ENCODE assay signal across 8 cellular contexts in genomic region chr3:14179114-14179465, GRCh38. TPM values are rescaled to one million over a fixed set of nuclear protein-coding genes. Genes with fewer than 3 reads are reported as not detected.
DNase-seq lines count a peak whose midpoint lies in the region; ATAC-seq and TF ChIP-seq lines count a peak whose summit lies in the region.

No MANE protein-coding gene starts in this region.

- no peaks in the 10 kb centered on the region for H3K27me3 Mint-ChIP-seq in H9 (ENCODE audit: low read depth)
- no peaks in the 10 kb centered on the region for H3K27me3 Mint-ChIP-seq in WTC11 (ENCODE audit: low read depth)

- no peak overlapping the region for H4K5ac ChIP-seq in H9 (ENCODE audit: insufficient read length, low read depth, low read length)

- H3K4me3 ChIP-seq in gastroesophageal sphincter, result peak overlapping the region; percentile 56 to 81
- peak overlapping the region; percentile 83 for H3K4me3 ChIP-seq in skeletal muscle satellite cell (ENCODE audit: low read length)

- no peak overlapping the region for H2AK5ac ChIP-seq in H9 (ENCODE audit: insufficient read length, low read length)

- POLR2A ChIA-PET in WTC11 (lab: Charles Lee), result interaction anchor here (0.6 to 1.0 kb wide), 3 partner anchors 31 to 1032 kb away, joined by 3 to 5 read pairs (median 4); partner anchors contain the start of genes CHCHD4 and TMEM43

- WGBS in H9 (ENCODE audit: extremely low coverage, insufficient read length, low lambda C conversion rate), result no CpG with 5 or more reads among the region's 3 CpGs
- 2 to 7% methylated on average over 3 of the region's 3 CpGs for WGBS in gastroesophageal sphincter (ENCODE audit: low coverage in 1 of 2), 2 donors

- H3K36me3 Mint-ChIP-seq in H9 (ENCODE audit: insufficient read depth in 1 of 3, low read depth in 3 of 3) (peaks cover 16 to 29% (median 26%) of the 10 kb centered on the region in 3 experiments), WTC11 (peaks cover 32% of the 10 kb centered on the region)

- DNase-seq in H9 (no peak), WTC11 (ENCODE audit: low spot score) (no peak), NCI-H1417 treated with DMSO at 0.1 percent for 48 hours (lab: John Stamatoyannopoulos, UW) (no peak), HuH-7.5 (ENCODE audit: low spot score) (no peak), OCI-M2 (lab: John Stamatoyannopoulos, UW; ENCODE audit: unreplicated experiment) (no peak), middle frontal gyrus (ENCODE audit: extremely low spot score, low spot score) (no peak)

- no peak overlapping the region for H3K56ac ChIP-seq in H9 (ENCODE audit: insufficient read length, low read depth, low read length)

- no peak overlapping the region for H2BK120ac ChIP-seq in H9 (ENCODE audit: low read depth, low read length, poor library complexity, severe bottlenecking)

- no peak overlapping the region for H4K8ac ChIP-seq in H9 (replicated peaks; ENCODE audit: insufficient read length, low read depth, low read length)

- H3K9ac ChIP-seq in H9 (ENCODE audit: extremely low read depth, insufficient read length, low read length) (peak overlapping the region; percentile 99), skeletal muscle satellite cell (ENCODE audit: low read depth, low read length) (peak overlapping the region; percentile 95)

- H3K14ac ChIP-seq in H9 (ENCODE audit: insufficient read depth, low read length), result no peak overlapping the region

- ATAC-seq in WTC11, result no peak
- no peak for ATAC-seq in gastroesophageal sphincter

- H3K79me2 ChIP-seq in H9 (ENCODE audit: insufficient read depth, low read length), result peaks cover 11% of the 10 kb centered on the region; the same call in 1 of the 2 replicates

- no peak overlapping the region for H2AFZ ChIP-seq in H9 (ENCODE audit: low read length)

- H3K4me3 Mint-ChIP-seq in H9, result peak overlapping the region; percentile 98
- H3K4me3 Mint-ChIP-seq in WTC11, result peak overlapping the region; percentile 93

- H2BK20ac ChIP-seq in H9 (ENCODE audit: low read depth, low read length, poor library complexity, severe bottlenecking), result no peak overlapping the region

- H4K91ac ChIP-seq in H9 (ENCODE audit: insufficient read length, low read depth, low read length), result no peak overlapping the region

- H3K4me1 ChIP-seq in H9 (ENCODE audit: insufficient read depth, low read length), result no peaks in the 10 kb centered on the region
- H3K4me1 ChIP-seq in gastroesophageal sphincter, result peaks cover 9 to 61% (median 12%) of the 10 kb centered on the region in 3 donors
- peaks cover 18% of the 10 kb centered on the region for H3K4me1 ChIP-seq in skeletal muscle satellite cell (ENCODE audit: control insufficient read depth, insufficient read depth, low read length)

- TF ChIP-seq POLR2A in gastroesophageal sphincter (IDR thresholded peaks at IDR 0.05), result no peak

- peaks cover 4 to 28% of the 10 kb centered on the region in 2 donors for H3K36me3 ChIP-seq in gastroesophageal sphincter
- peaks cover 17% of the 10 kb centered on the region for H3K36me3 ChIP-seq in skeletal muscle satellite cell (ENCODE audit: insufficient read depth, low read length)

- TF ChIP-seq CTCF in H9 (conservative IDR thresholded peaks at IDR 0.05) (no peak), WTC11 (IDR thresholded peaks at IDR 0.05) (no peak), gastroesophageal sphincter (IDR thresholded peaks at IDR 0.05) (no peak)

- no peak overlapping the region for H3T11ph ChIP-seq in H9 (ENCODE audit: low read length)

- H2BK5ac ChIP-seq in H9 (ENCODE audit: insufficient read length, low read length), result peak overlapping the region; percentile 47

- no peak overlapping the region for H3K18ac ChIP-seq in H9 (ENCODE audit: insufficient read length, low read depth, low read length)

- H3K27me3 ChIP-seq in H9 (ENCODE audit: insufficient read depth, low read length) (no peaks in the 10 kb centered on the region), gastroesophageal sphincter (no peaks in the 10 kb centered on the region), skeletal muscle satellite cell (ENCODE audit: control insufficient read depth, insufficient read depth, low read length) (no peaks in the 10 kb centered on the region)

- H3K9me3 ChIP-seq in H9 (ENCODE audit: control insufficient read depth, low read depth, low read length) (no peaks in the 10 kb centered on the region), gastroesophageal sphincter (no peaks in the 10 kb centered on the region), skeletal muscle satellite cell (replicated peaks; ENCODE audit: low read length) (no peaks in the 10 kb centered on the region)

- no peak overlapping the region for H2BK12ac ChIP-seq in H9 (ENCODE audit: insufficient read length, low read depth, low read length)

- H3K27ac ChIP-seq in H9 (ENCODE audit: insufficient read length, low read depth, low read length) (no peak overlapping the region), gastroesophageal sphincter (peak overlapping the region; percentile 86 to 99 (median 98))

- H3K79me1 ChIP-seq in H9 (ENCODE audit: insufficient read depth, low read depth, low read length, poor library complexity, severe bottlenecking), result peaks cover 2% of the 10 kb centered on the region

- H3K9me3 Mint-ChIP-seq in H9 (peaks cover 0 to 3% of the 10 kb centered on the region in 2 experiments; a peak in 1 of 5 replicates), WTC11 (no peaks in the 10 kb centered on the region)

- CTCF ChIA-PET in WTC11 (lab: Charles Lee), result interaction anchor here (0.7 to 2.4 kb wide), 11 partner anchors 25 to 423 kb away, joined by 3 to 29 read pairs (median 4); no protein-coding TSS in a partner anchor

- no peak overlapping the region for H3K23ac ChIP-seq in H9 (ENCODE audit: insufficient read length, low read depth, low read length)

- H3K27ac Mint-ChIP-seq in H9 (peak overlapping the region; percentile 98 to 100 (median 100)), WTC11 (peak overlapping the region; percentile 99)

- H3K4me2 ChIP-seq in H9 (ENCODE audit: insufficient read depth, insufficient read length, low read length) (peak overlapping the region; percentile 86), skeletal muscle satellite cell (ENCODE audit: low read length) (peak overlapping the region; percentile 80)

- peaks cover 13% of the 10 kb centered on the region for H3K23me2 ChIP-seq in H9 (ENCODE audit: insufficient read length, low read depth, low read length, poor library complexity, severe bottlenecking)

- H3K4ac ChIP-seq in H9 (ENCODE audit: low read depth, low read length), result no peak overlapping the region

- no peak overlapping the region for H2BK15ac ChIP-seq in H9 (ENCODE audit: low read depth, low read length)

- TF ChIP-seq EP300 in gastroesophageal sphincter (IDR thresholded peaks at IDR 0.05), result no peak

- H4K20me1 ChIP-seq in H9 (ENCODE audit: control insufficient read depth, insufficient read depth, insufficient read length), result no peaks in the 10 kb centered on the region

- H3K4me1 Mint-ChIP-seq in H9 (peaks cover 26 to 33% of the 10 kb centered on the region in 2 experiments), WTC11 (peaks cover 29% of the 10 kb centered on the region)

TF ChIP-seq in WTC11, 78 proteins besides CTCF, POLR2A, EP300 and RAD21 (continues in another document):
- TF ChIP-seq NFATC4 (CRISPR knock-in tag; IDR thresholded peaks at IDR 0.05) (no peak), KAT7 (CRISPR knock-in tag; IDR thresholded peaks at IDR 0.05; ENCODE audit: borderline replicate concordance) (no peak), ARID4B (CRISPR knock-in tag; IDR thresholded peaks at IDR 0.05; ENCODE audit: borderline replicate concordance) (no peak), ESRRA (CRISPR knock-in tag; IDR thresholded peaks at IDR 0.05; ENCODE audit: borderline replicate concordance) (no peak), NR1H2 (CRISPR knock-in tag; IDR thresholded peaks at IDR 0.05) (no peak)

RNA-seq across cellular contexts. Expression of gene LSM3, which starts 0.5 kb away (rescaled TPM):
- total RNA-seq in H9 (2021) (23.5 and 24.4 TPM in 2 replicates), WTC11 (2021) (17.7 to 21.4 TPM (median 17.8 TPM) in 3 replicates), gastroesophageal sphincter (10 to 100 TPM in 3 of 4 donors, 1 to 10 TPM in 1; 7.9 to 15.6 (median 12.7) TPM)
- 9.4 and 10.6 TPM in 2 replicates for total RNA-seq in skeletal muscle satellite cell (2012; rRNA removed)

RNA-seq across cellular contexts. Expression of gene XPC, which starts 0.7 kb away (rescaled TPM):
- total RNA-seq in H9 (2021), result 25.6 and 30.3 TPM in 2 replicates
- total RNA-seq in WTC11 (2021), result 31.7 to 34.9 TPM (median 32.6 TPM) in 3 replicates
- total RNA-seq in gastroesophageal sphincter, result 10 to 100 TPM; 27.6 to 73.0 (median 34.4) TPM
- 19.9 and 31.9 TPM in 2 replicates for total RNA-seq in skeletal muscle satellite cell (2012; rRNA removed)

RNA-seq across cellular contexts. Expression of gene TMEM43, which starts 54.2 kb away (rescaled TPM):
- total RNA-seq in H9 (2021) (35.8 and 36.7 TPM in 2 replicates), WTC11 (2021) (23.9 to 27.7 TPM (median 24.1 TPM) in 3 replicates), gastroesophageal sphincter (100 to 1,000 TPM; 115 to 227 (median 183) TPM)
- 88.0 and 97.6 TPM in 2 replicates for total RNA-seq in skeletal muscle satellite cell (2012; rRNA removed)

RNA-seq across cellular contexts. Expression of gene CHCHD4, which starts 54.4 kb away (rescaled TPM):
- 13.3 and 13.7 TPM in 2 replicates for total RNA-seq in H9 (2021)
- 20.9 to 27.5 TPM (median 21.4 TPM) in 3 replicates for total RNA-seq in WTC11 (2021)
- 10 to 100 TPM; 14.5 to 32.9 (median 25.7) TPM for total RNA-seq in gastroesophageal sphincter
- total RNA-seq in skeletal muscle satellite cell (2012; rRNA removed), result 20.3 and 21.6 TPM in 2 replicates
